ENCODE assay signal across 7 cellular contexts in the genomic region with DNA sequence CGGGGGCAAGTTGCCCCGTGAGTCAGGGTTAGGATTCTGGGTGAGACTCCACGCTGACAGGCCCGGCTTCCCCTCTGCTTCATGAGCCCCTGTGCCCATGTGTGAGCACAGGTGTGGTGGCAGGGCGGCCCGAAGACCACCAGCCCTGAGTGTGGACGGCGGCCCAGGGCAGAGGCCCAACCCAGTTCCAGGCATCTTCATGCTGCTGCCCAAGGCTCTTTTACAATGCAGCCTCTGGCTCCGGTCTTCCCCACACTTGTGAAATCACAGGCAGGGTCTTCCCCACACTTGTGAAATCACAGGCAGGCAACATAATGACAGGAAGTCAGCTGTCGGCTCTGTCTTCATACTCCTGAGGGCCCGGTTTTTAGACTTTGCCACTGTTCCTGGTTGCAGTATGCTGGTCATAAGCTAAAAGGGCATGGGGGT.
DNase-seq lines count a peak whose midpoint lies in the region; ATAC-seq and TF ChIP-seq lines count a peak whose summit lies in the region.

No MANE protein-coding gene starts in this region.

- no peak overlapping the region for H3K4me3 Mint-ChIP-seq in T-helper 17 cell
- peak overlapping the region; percentile 23 for H3K4me3 Mint-ChIP-seq in stimulated activated naive CD8-positive, alpha-beta T cell treated with anti-CD3 and anti-CD28 coated beads, Interleukin-15, Interleukin-2, amounts not matched to agents 100 ng/mL and 50 ng/mL, for 24 hours

- no peaks in the 10 kb centered on the region for H3K9me3 Mint-ChIP-seq in stimulated activated naive CD8-positive, alpha-beta T cell treated with anti-CD3 and anti-CD28 coated beads, Interleukin-15, Interleukin-2, amounts not matched to agents 100 ng/mL and 50 ng/mL, for 24 hours

- H3K4me1 ChIP-seq in cardiac muscle cell (ENCODE audit: low read depth) (peaks cover 49% of the 10 kb centered on the region), BE2C (peaks cover 4% of the 10 kb centered on the region)

- H3K27ac ChIP-seq in cardiac muscle cell = peak overlapping the region; percentile 1

- H3K4me3 ChIP-seq in cardiac muscle cell (no peak overlapping the region), BE2C (ENCODE audit: low read depth, low read length) (no peak overlapping the region)

- H3K9me3 ChIP-seq in T-helper 17 cell (ENCODE audit: control insufficient read depth, low read length, poor library complexity, severe bottlenecking) (no peaks in the 10 kb centered on the region), cardiac muscle cell (ENCODE audit: low read depth) (no peaks in the 10 kb centered on the region), BE2C (no peaks in the 10 kb centered on the region)

- peaks cover 17% of the 10 kb centered on the region for H3K36me3 Mint-ChIP-seq in T-helper 17 cell (ENCODE audit: low read depth)
- H3K36me3 Mint-ChIP-seq in stimulated activated naive CD8-positive, alpha-beta T cell treated with anti-CD3 and anti-CD28 coated beads, Interleukin-15, Interleukin-2, amounts not matched to agents 100 ng/mL and 50 ng/mL, for 24 hours (ENCODE audit: low read depth) = peaks cover 30% of the 10 kb centered on the region

- peak; percentile 64 for ATAC-seq in GM21529 (IDR thresholded peaks at IDR 0.05; ENCODE audit: unreplicated experiment)
- peak; percentile 75 for ATAC-seq in T-helper 17 cell

- DNase-seq in T-helper 17 cell (no peak), cardiac muscle cell (ENCODE audit: low read depth in 1 of 2, low spot score in 1 of 2) (peak in 1 of 2 donors; percentile 89), BE2C (no peak), NCI-H1436 treated with DMSO at 0.1 percent for 48 hours (lab: John Stamatoyannopoulos, UW) (no peak), NCI-H2029 (lab: John Stamatoyannopoulos, UW) (no peak)

- peak overlapping the region; percentile 95 for H3K27ac Mint-ChIP-seq in T-helper 17 cell
- peak overlapping the region; percentile 78 for H3K27ac Mint-ChIP-seq in stimulated activated naive CD8-positive, alpha-beta T cell treated with anti-CD3 and anti-CD28 coated beads, Interleukin-15, Interleukin-2, amounts not matched to agents 100 ng/mL and 50 ng/mL, for 24 hours

- H3K36me3 ChIP-seq in cardiac muscle cell = peaks cover 3% of the 10 kb centered on the region
- H3K36me3 ChIP-seq in BE2C = no peaks in the 10 kb centered on the region

- H3K27me3 ChIP-seq in cardiac muscle cell (no peaks in the 10 kb centered on the region), BE2C (no peaks in the 10 kb centered on the region)

- no peaks in the 10 kb centered on the region for H3K27me3 Mint-ChIP-seq in T-helper 17 cell
- no peaks in the 10 kb centered on the region for H3K27me3 Mint-ChIP-seq in stimulated activated naive CD8-positive, alpha-beta T cell treated with anti-CD3 and anti-CD28 coated beads, Interleukin-15, Interleukin-2, amounts not matched to agents 100 ng/mL and 50 ng/mL, for 24 hours

- H3K4me1 Mint-ChIP-seq in T-helper 17 cell = peaks cover 54% of the 10 kb centered on the region
- H3K4me1 Mint-ChIP-seq in stimulated activated naive CD8-positive, alpha-beta T cell treated with anti-CD3 and anti-CD28 coated beads, Interleukin-15, Interleukin-2, amounts not matched to agents 100 ng/mL and 50 ng/mL, for 24 hours (ENCODE audit: low read depth) = peaks cover 52% of the 10 kb centered on the region

- TF ChIP-seq CTCF in cardiac muscle cell (IDR thresholded peaks at IDR 0.05; ENCODE audit: low read depth, low read length) (no peak), BE2C (IDR thresholded peaks at IDR 0.05; ENCODE audit: low read depth, low read length) (no peak)
